Comparison of ENCODE assay signal across 8 cellular contexts in genomic region chr21:36155603-36156338, GRCh38. TPM values are rescaled to one million over a fixed set of nuclear protein-coding genes. Genes with fewer than 3 reads are reported as not detected.
A peak's percentile ranks its signal among the peaks of the same experiment; 100 is the strongest.
DNase-seq lines count a peak whose midpoint lies in the region; ATAC-seq, FAIRE-seq and TF ChIP-seq lines count a peak whose summit lies in the region.

No MANE protein-coding gene starts in this region.

- H3K36me3 Mint-ChIP-seq in T-cell = peaks cover 6% of the 10 kb centered on the region

- CTCF ChIA-PET in T-cell (lab: Charles Lee) = interaction anchor here (0.5 to 1.8 kb wide), 6 partner anchors 12 to 1546 kb away, joined by 3 to 7 read pairs (median 4); partner anchors contain the start of gene MORC3 (in 2 of the 2)

- peak overlapping the region; percentile 85 for H3K4me3 ChIP-seq in AG10803 (ENCODE audit: low read length)
- peak overlapping the region; percentile 59 for H3K4me3 ChIP-seq in H7 (ENCODE audit: insufficient read depth, low read depth, low read length)
- peak overlapping the region; percentile 63 for H3K4me3 ChIP-seq in retinal pigment epithelial cell (ENCODE audit: low read length)

- POLR2A ChIA-PET in T-cell (lab: Charles Lee) = interaction anchor here (0.6 kb wide), 3 partner anchors 11 to 166 kb away, joined by 3 read pairs; no protein-coding TSS in a partner anchor

- no peak for FAIRE-seq in D721Med (lab: Jason Lieb, UNC)

- H3K27ac Mint-ChIP-seq in T-cell = peak overlapping the region; percentile 67 to 68

- peak overlapping the region; percentile 79 to 84 (median 81) for H3K4me3 Mint-ChIP-seq in T-cell

- H3K9me3 Mint-ChIP-seq in T-cell = no peaks in the 10 kb centered on the region

- peak overlapping the region; percentile 76 for H3K27ac ChIP-seq in foreskin keratinocyte

- DNase-seq in AG10803 (ENCODE audit: low read depth) = no peak
- DNase-seq in H7 = no peak
- DNase-seq in T-cell = peak in 5 of 34 experiments; percentile 6 to 18 (median 9)
- peak in 1 of 2 donors; percentile 63 for DNase-seq in foreskin keratinocyte
- DNase-seq in retinal pigment epithelial cell (ENCODE audit: low read depth) = no peak
- no peak for DNase-seq in D721Med (ENCODE audit: insufficient read length, low spot score)
- DNase-seq in medulla oblongata (ENCODE audit: extremely low spot score) = no peak

- H3K27me3 ChIP-seq in H7 (ENCODE audit: control insufficient read depth, insufficient read depth, low read length) (peaks cover 24% of the 10 kb centered on the region), foreskin keratinocyte (no peaks in the 10 kb centered on the region)

- no peaks in the 10 kb centered on the region for H3K27me3 Mint-ChIP-seq in T-cell

- no peaks in the 10 kb centered on the region for H3K36me3 ChIP-seq in H7 (replicated peaks; ENCODE audit: control insufficient read depth, insufficient read depth, low read length)

- no peaks in the 10 kb centered on the region for H3K4me1 ChIP-seq in foreskin keratinocyte

- TF ChIP-seq CTCF in AG10803 (conservative IDR thresholded peaks at IDR 0.05; ENCODE audit: low read length) (no peak), foreskin keratinocyte (conservative IDR thresholded peaks at IDR 0.05) (no peak), retinal pigment epithelial cell (conservative IDR thresholded peaks at IDR 0.05; ENCODE audit: low read depth, low read length) (no peak), D721Med (IDR thresholded peaks at IDR 0.05; ENCODE audit: insufficient read depth, missing control alignments) (no peak)

- no peak for ATAC-seq in T-cell (replicated peaks in 1 of 4)
- peak; percentile 37 for ATAC-seq in foreskin keratinocyte
- ATAC-seq in HG03378 (IDR thresholded peaks at IDR 0.05; ENCODE audit: unreplicated experiment) = no peak

- H3K4me1 Mint-ChIP-seq in T-cell = peaks cover 24 to 45% (median 37%) of the 10 kb centered on the region in 3 donors

RNA-seq across cellular contexts. Expression of gene DOP1B, which starts 0.9 kb away (rescaled TPM):
- total RNA-seq in H7 (2014; rRNA removed; shearing (Covaris generic)) = 0.90 and 5.0 TPM in 2 replicates
- total RNA-seq in T-cell = 10 to 100 TPM; 18.4 to 26.3 (median 23.1) TPM
- total RNA-seq in foreskin keratinocyte = 3.0 and 4.2 TPM in 2 replicates
- 0.74 and 0.90 TPM in 2 replicates for polyA plus RNA-seq in foreskin keratinocyte

RNA-seq across cellular contexts. Expression of gene CBR3, which starts 20.9 kb away (rescaled TPM):
- 8.3 and 12.1 TPM in 2 replicates for total RNA-seq in H7 (2014; rRNA removed; shearing (Covaris generic))
- total RNA-seq in T-cell = 10 to 100 TPM in 2 of 5 donors, 1 to 10 TPM in 2, under 1 TPM in 1; 0.85 to 16.1 (median 8.1) TPM
- total RNA-seq in foreskin keratinocyte = 6.2 and 7.9 TPM in 2 replicates
- polyA plus RNA-seq in foreskin keratinocyte = 8.2 and 9.8 TPM in 2 replicates
